ENCODE assay signal across 1 cellular context in the genomic region with DNA sequence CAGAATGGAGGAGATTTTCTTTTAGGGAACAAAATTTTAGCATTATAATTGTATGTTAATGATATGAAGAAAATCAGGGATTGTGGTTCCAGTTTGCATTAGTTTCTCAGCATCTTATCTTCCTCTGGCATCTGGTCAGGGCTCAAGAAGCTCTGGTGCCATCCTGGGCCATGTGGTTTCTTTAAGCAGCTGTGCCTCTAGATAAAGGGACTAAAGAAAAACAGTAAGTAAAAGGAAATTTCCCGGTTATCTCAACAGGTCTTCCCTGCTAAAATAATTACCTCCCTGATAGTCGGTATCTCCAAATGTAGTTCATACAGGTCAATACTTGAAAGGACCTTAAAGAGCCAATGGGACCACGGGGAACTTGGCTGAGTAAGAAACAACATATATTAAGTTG.
TF ChIP-seq lines count a peak whose summit lies in the region.

No MANE protein-coding gene starts in this region.

TF ChIP-seq in SK-N-SH treated with all-trans-retinoic acid at 6 μM for 48 hours, 23 proteins besides CTCF, POLR2A, EP300 and RAD21 (continued from another document):
- TF ChIP-seq, protein P1, sequence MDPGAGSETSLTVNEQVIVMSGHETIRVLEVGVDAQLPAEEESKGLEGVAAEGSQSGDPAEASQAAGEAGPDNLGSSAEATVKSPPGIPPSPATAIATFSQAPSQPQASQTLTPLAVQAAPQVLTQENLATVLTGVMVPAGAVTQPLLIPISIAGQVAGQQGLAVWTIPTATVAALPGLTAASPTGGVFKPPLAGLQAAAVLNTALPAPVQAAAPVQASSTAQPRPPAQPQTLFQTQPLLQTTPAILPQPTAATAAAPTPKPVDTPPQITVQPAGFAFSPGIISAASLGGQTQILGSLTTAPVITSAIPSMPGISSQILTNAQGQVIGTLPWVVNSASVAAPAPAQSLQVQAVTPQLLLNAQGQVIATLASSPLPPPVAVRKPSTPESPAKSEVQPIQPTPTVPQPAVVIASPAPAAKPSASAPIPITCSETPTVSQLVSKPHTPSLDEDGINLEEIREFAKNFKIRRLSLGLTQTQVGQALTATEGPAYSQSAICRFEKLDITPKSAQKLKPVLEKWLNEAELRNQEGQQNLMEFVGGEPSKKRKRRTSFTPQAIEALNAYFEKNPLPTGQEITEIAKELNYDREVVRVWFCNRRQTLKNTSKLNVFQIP (CRISPR knock-in tag; IDR thresholded peaks at IDR 0.05; ENCODE audit: borderline replicate concordance, low read depth), result no peak
- TF ChIP-seq GLIS3 (CRISPR knock-in tag; IDR thresholded peaks at IDR 0.05) (no peak), TOX (CRISPR knock-in tag; IDR thresholded peaks at IDR 0.05; ENCODE audit: borderline replicate concordance) (no peak), OSR1 (CRISPR knock-in tag; IDR thresholded peaks at IDR 0.05) (no peak), ZNF8 (CRISPR knock-in tag; IDR thresholded peaks at IDR 0.05) (0 out of 2 replicates have a peak, but pooled peaks have one; percentile 24)
